Comparison of ENCODE assay signal across 23 cellular contexts in genomic region chr4:186193851-186194250, GRCh38. TPM values are rescaled to one million over a fixed set of nuclear protein-coding genes. Genes with fewer than 3 reads are reported as not detected.
DNase-seq lines count a peak whose midpoint lies in the region; ATAC-seq, FAIRE-seq and TF ChIP-seq lines count a peak whose summit lies in the region.
"Had no signal": no experiment of that assay in that cellular context is flagged by ENCODE, and none has a peak within 500 bp of the region (broad histone marks: within the 10 kb centered on the region; RNA-seq: fewer than 3 reads in every experiment).

No MANE protein-coding gene starts in this region.

- in situ Hi-C loops in K562 (cut with MboI) (no loop called here), GM13977 (cut with MboI; ENCODE audit: low pct_unique_long_range_greater_than_20kb, low sequenced_read_pairs, unreplicated experiment) (no loop called here)

- H3K27me3 Mint-ChIP-seq in CD4-positive, CD25-positive, alpha-beta regulatory T cell = no peaks in the 10 kb centered on the region
- H3K27me3 Mint-ChIP-seq in CD8-positive, alpha-beta memory T cell = no peaks in the 10 kb centered on the region
- H3K27me3 Mint-ChIP-seq: activated B cell treated with CpG ODN at 0.5 μM for 24 hours had no signal

- peak overlapping the region in 2 of 3 donors; percentile 92 to 97 for H3K27ac Mint-ChIP-seq in CD4-positive, CD25-positive, alpha-beta regulatory T cell
- peak overlapping the region in 5 of 8 donors; percentile 37 to 97 (median 81) for H3K27ac Mint-ChIP-seq in CD8-positive, alpha-beta memory T cell
- H3K27ac Mint-ChIP-seq: activated B cell treated with CpG ODN at 0.5 μM for 24 hours had no signal

- H3K36me3 ChIP-seq in CD4-positive, CD25-positive, alpha-beta regulatory T cell (ENCODE audit: control insufficient read depth, insufficient read depth, low read length) = peaks cover 20% of the 10 kb centered on the region
- no peaks in the 10 kb centered on the region for H3K36me3 ChIP-seq in CD8-positive, alpha-beta memory T cell (ENCODE audit: insufficient read depth, low read length)
- H3K36me3 ChIP-seq in K562 (ENCODE audit: control insufficient read depth, insufficient read depth, low read length) (no peaks in the 10 kb centered on the region), neural cell (ENCODE audit: insufficient read depth, low read length) (no peaks in the 10 kb centered on the region), prostate gland (no peaks in the 10 kb centered on the region)
- H3K36me3 ChIP-seq: pancreas had no signal

- peaks cover 5% of the 10 kb centered on the region for H3F3A ChIP-seq in neural cell (ENCODE audit: insufficient read depth, low read length, poor library complexity, severe bottlenecking)

- peaks cover 20% of the 10 kb centered on the region for H3K36me3 Mint-ChIP-seq in CD4-positive, CD25-positive, alpha-beta regulatory T cell
- H3K36me3 Mint-ChIP-seq in CD8-positive, alpha-beta memory T cell = peaks cover 0 to 48% (median 11%) of the 10 kb centered on the region in 3 donors

- H3K9me1 ChIP-seq in K562 (ENCODE audit: control insufficient read depth, insufficient read depth, low read length) = no peaks in the 10 kb centered on the region

- intact Hi-C loops in K562 (cut with micrococcal nuclease) (no loop called here), prostate gland (cut with DNase I) (no loop called here)

- DNase-seq in CD4-positive, CD25-positive, alpha-beta regulatory T cell = no peak
- no peak for DNase-seq in CD8-positive, alpha-beta memory T cell
- DNase-seq in K562 (ENCODE audit: extremely low read depth in 1 of 4, low spot score in 3 of 4) (no peak), prostate gland (ENCODE audit: low spot score) (no peak), GM13977 (ENCODE audit: low spot score) (no peak)
- no peak for DNase-seq in stimulated activated CD4-positive, alpha-beta T cell treated with anti-CD3 and anti-CD28 coated beads, Interleukin-4, amount 100 ng/mL, for 4 hours
- DNase-seq: activated B cell treated with CpG ODN at 0.5 μM for 24 hours; activated CD4-positive, alpha-beta T cell treated with anti-CD3 and anti-CD28 coated beads, Interleukin-2, amount 50 U/mL, for 4 hours; anterior cingulate cortex; DMS79; effector memory CD4-positive, alpha-beta T cell; foreskin melanocyte; kidney glomerular epithelial cell; NCI-H1048; NCI-H187 treated with DMSO at 0.1 percent for 48 hours; NCI-H748 treated with DMSO at 0.1 percent for 48 hours; pancreas; T1000; testis had no signal

- POLR2A ChIA-PET in CD8-positive, alpha-beta memory T cell (lab: Charles Lee) = no interaction called here
- POLR2A ChIA-PET in K562 (lab: Yijun Ruan, JAX) = interaction anchor here (0.6 kb wide), 1 partner anchor 372 kb away, joined by 3 read pairs; no protein-coding TSS in a partner anchor

- H3K4me3 ChIP-seq in CD4-positive, CD25-positive, alpha-beta regulatory T cell (ENCODE audit: low read depth, low read length) = peak overlapping the region; percentile 85
- H3K4me3 ChIP-seq in CD8-positive, alpha-beta memory T cell (ENCODE audit: low read length) = no peak overlapping the region
- H3K4me3 ChIP-seq in K562 (no peak overlapping the region), neural cell (ENCODE audit: low read length) (peak overlapping the region; percentile 5), prostate gland (no peak overlapping the region)
- H3K4me3 ChIP-seq: pancreas, testis had no signal

- H3K9me2 ChIP-seq in neural cell (ENCODE audit: insufficient read depth, low read length) = no peaks in the 10 kb centered on the region

- peaks cover 32% of the 10 kb centered on the region for H3K4me1 ChIP-seq in CD4-positive, CD25-positive, alpha-beta regulatory T cell (ENCODE audit: control insufficient read depth, insufficient read depth, low read length, poor library complexity, severe bottlenecking)
- H3K4me1 ChIP-seq in CD8-positive, alpha-beta memory T cell (ENCODE audit: insufficient read depth, low read length) = peaks cover 29% of the 10 kb centered on the region
- H3K4me1 ChIP-seq in K562 (replicated peaks in 1 of 2; ENCODE audit: control insufficient read depth in 2 of 2, insufficient read depth in 2 of 2, low read length in 2 of 2) (peaks cover 13 to 16% of the 10 kb centered on the region in 2 experiments), prostate gland (replicated peaks) (peaks cover 3% of the 10 kb centered on the region)

- FAIRE-seq in K562 (lab: Jason Lieb, UNC) = no peak
- FAIRE-seq: GM12892, HTR-8/SVneo had no signal

- H3K9me3 ChIP-seq in CD4-positive, CD25-positive, alpha-beta regulatory T cell (ENCODE audit: control insufficient read depth in 2 of 2, low read length in 2 of 2) = no peaks in the 10 kb centered on the region
- no peaks in the 10 kb centered on the region for H3K9me3 ChIP-seq in CD8-positive, alpha-beta memory T cell (ENCODE audit: low read length)
- no peaks in the 10 kb centered on the region for H3K9me3 ChIP-seq in K562 (replicated peaks; ENCODE audit: control insufficient read depth, insufficient read depth, low read depth, low read length)
- H3K9me3 ChIP-seq in neural cell (ENCODE audit: low read length) = no peaks in the 10 kb centered on the region
- no peaks in the 10 kb centered on the region for H3K9me3 ChIP-seq in prostate gland
- H3K9me3 ChIP-seq: pancreas, testis had no signal

- H3K4me2 ChIP-seq in K562 (ENCODE audit: insufficient read depth, low read length) (0 out of 2 replicates have a peak overlapping the region, but pooled peaks have one; percentile 9), neural cell (ENCODE audit: low read length) (no peak overlapping the region)

- no peak for TF ChIP-seq POLR2A in K562 (conservative IDR thresholded peaks at IDR 0.05)
- TF ChIP-seq POLR2A in prostate gland (IDR thresholded peaks at IDR 0.05) = no peak

- TF ChIP-seq EP300 in K562 (IDR thresholded peaks at IDR 0.05; ENCODE audit: low read length) (no peak), neural cell (conservative IDR thresholded peaks at IDR 0.05; ENCODE audit: poor library complexity, severe bottlenecking) (no peak)

- H2AFZ ChIP-seq in K562 (ENCODE audit: low read depth, low read length) = no peak overlapping the region
- H2AFZ ChIP-seq in neural cell (ENCODE audit: low read depth, low read length) = no peak overlapping the region

- WGBS in K562 (ENCODE audit: insufficient coverage, low coverage, missing lambda C conversion rate) = 94% methylated on average over 5 of the region's 5 CpGs
- WGBS in prostate gland = 100% methylated on average over 5 of the region's 5 CpGs

- peaks cover 29 to 62% (median 40%) of the 10 kb centered on the region in 4 donors for H3K4me1 Mint-ChIP-seq in CD4-positive, CD25-positive, alpha-beta regulatory T cell
- H3K4me1 Mint-ChIP-seq in CD8-positive, alpha-beta memory T cell = peaks cover 50 to 66% (median 52%) of the 10 kb centered on the region in 3 donors

- CTCF ChIA-PET in CD8-positive, alpha-beta memory T cell (lab: Charles Lee) = no interaction called here
- CTCF ChIA-PET in K562 (lab: Yijun Ruan, JAX; ENCODE audit: low intra/inter-chr PET ratio) = no interaction called here

- TF ChIP-seq RAD21 in K562 (CRISPR knock-in tag; conservative IDR thresholded peaks at IDR 0.05 in 1 of 2, IDR thresholded peaks at IDR 0.05 in 1 of 2) = no peak
- TF ChIP-seq RAD21 in neural cell (conservative IDR thresholded peaks at IDR 0.05) = no peak

- H3K4me3 Mint-ChIP-seq in CD4-positive, CD25-positive, alpha-beta regulatory T cell = peak overlapping the region in 2 of 4 donors; percentile 17 to 62
- H3K4me3 Mint-ChIP-seq in CD8-positive, alpha-beta memory T cell = peak overlapping the region in 2 of 7 donors; percentile 16 to 96
- H3K4me3 Mint-ChIP-seq: activated B cell treated with CpG ODN at 0.5 μM for 24 hours had no signal

- no TSS peak for BruUV-seq in K562 (replicated peaks; lab: Mats Ljungman, UMichigan)

- no peaks in the 10 kb centered on the region for H3K9me3 Mint-ChIP-seq in CD4-positive, CD25-positive, alpha-beta regulatory T cell
- no peaks in the 10 kb centered on the region for H3K9me3 Mint-ChIP-seq in CD8-positive, alpha-beta memory T cell
- H3K9me3 Mint-ChIP-seq: activated B cell treated with CpG ODN at 0.5 μM for 24 hours had no signal

- no peak for ATAC-seq in CD4-positive, CD25-positive, alpha-beta regulatory T cell (ENCODE audit: low read depth in 2 of 2)
- no peak for ATAC-seq in K562
- ATAC-seq: pancreas, SK-N-SH treated with all-trans-retinoic acid at 6 μM for 48 hours had no signal

- H4K20me1 ChIP-seq in K562 (replicated peaks; ENCODE audit: control insufficient read depth, insufficient read depth, low read length) (no peaks in the 10 kb centered on the region), neural cell (ENCODE audit: insufficient read depth) (no peaks in the 10 kb centered on the region)

- H3K9ac ChIP-seq in K562 (ENCODE audit: insufficient read depth in 1 of 2, low read depth in 2 of 2, low read length in 2 of 2) = no peak overlapping the region
- H3K9ac ChIP-seq in neural cell (ENCODE audit: low read length) = no peak overlapping the region

- peak overlapping the region; percentile 91 for H3K27ac ChIP-seq in CD4-positive, CD25-positive, alpha-beta regulatory T cell (ENCODE audit: insufficient read depth, low read length, poor library complexity, severe bottlenecking)
- H3K27ac ChIP-seq in CD8-positive, alpha-beta memory T cell (ENCODE audit: low read depth, low read length) = no peak overlapping the region
- H3K27ac ChIP-seq in K562 (ENCODE audit: extremely low read depth, low read depth, low read length) = no peak overlapping the region
- no peak overlapping the region for H3K27ac ChIP-seq in neural cell (ENCODE audit: low read length)
- no peak overlapping the region for H3K27ac ChIP-seq in prostate gland

- H3K79me2 ChIP-seq in K562 (ENCODE audit: control insufficient read depth, insufficient read depth, low read length) (peaks cover 23% of the 10 kb centered on the region), neural cell (replicated peaks; ENCODE audit: insufficient read depth, low read length) (no peaks in the 10 kb centered on the region)

- TF ChIP-seq CTCF in K562 (IDR thresholded peaks at IDR 0.05 in 2 of 3, conservative IDR thresholded peaks at IDR 0.05 in 1 of 3; ENCODE audit: insufficient read depth in 2 of 3, low read depth in 1 of 3, low read length in 3 of 3) (no peak), neural cell (IDR thresholded peaks at IDR 0.05; ENCODE audit: poor library complexity, severe bottlenecking) (no peak), prostate gland (IDR thresholded peaks at IDR 0.05) (no peak), GM13977 (IDR thresholded peaks at IDR 0.05; ENCODE audit: extremely low read depth, insufficient read depth, missing control alignments) (no peak)

- H3K27me3 ChIP-seq in CD4-positive, CD25-positive, alpha-beta regulatory T cell (ENCODE audit: control insufficient read depth, insufficient read depth, low read length) = no peaks in the 10 kb centered on the region
- no peaks in the 10 kb centered on the region for H3K27me3 ChIP-seq in CD8-positive, alpha-beta memory T cell (ENCODE audit: insufficient read depth, low read length, poor library complexity, severe bottlenecking)
- H3K27me3 ChIP-seq in K562 (ENCODE audit: control insufficient read depth in 2 of 2, insufficient read depth in 2 of 2, low read length in 2 of 2) (no peaks in the 10 kb centered on the region), neural cell (ENCODE audit: insufficient read depth, low read depth, low read length) (no peaks in the 10 kb centered on the region), prostate gland (replicated peaks; ENCODE audit: insufficient read depth) (no peaks in the 10 kb centered on the region)
- H3K27me3 ChIP-seq: pancreas, testis had no signal

RNA-seq across cellular contexts. Expression of gene CYP4V2, which starts 2.5 kb away (rescaled TPM):
- 29.1 TPM for total RNA-seq in CD4-positive, CD25-positive, alpha-beta regulatory T cell
- polyA plus RNA-seq in CD4-positive, CD25-positive, alpha-beta regulatory T cell = 10 to 100 TPM; 26.1 to 30.9 (median 27.8) TPM
- total RNA-seq in CD8-positive, alpha-beta memory T cell = 10 to 100 TPM; 10.9 to 11.8 TPM
- 30.1 TPM for polyA plus RNA-seq in CD8-positive, alpha-beta memory T cell
- total RNA-seq in K562 (2011; cell fraction: chromatin; rRNA removed; ENCODE audit: low replicate concordance) = 2.2 and 4.2 TPM in 2 replicates
- 2.5 and 3.0 TPM in 2 replicates for total RNA-seq in K562 (2011; cell fraction: nucleolus; rRNA removed)
- 3.0 and 5.1 TPM in 2 replicates for total RNA-seq in K562 (2011; cell fraction: nucleoplasm; rRNA removed)
- total RNA-seq in K562 (2014; rRNA removed) (3.3 and 4.5 TPM in 2 replicates), K562 (2014; rRNA removed; fragmentation: Illumina TruSeq; extraction: Trizol) (4.8 and 5.4 TPM in 2 replicates), K562 (2015; rRNA removed; fragmentation: Illumina TruSeq; extraction: Trizol) (7.2 and 8.3 TPM in 2 replicates), K562 (2021) (3.6 and 4.5 TPM in 2 replicates), prostate gland (10 to 100 TPM; 23.5 to 40.2 TPM)
- polyA plus RNA-seq in K562 (2011; rRNA removed) (0.64 and 2.6 TPM in 2 replicates), K562 (2014; fragmentation: Illumina TruSeq; extraction: Trizol) (3.3 and 3.9 TPM in 2 replicates), K562 (2014; fragmentation: Nextera tagmentation; extraction: Ambion mirVana) (1 to 10 TPM; 1.1 TPM), K562 (2014; rRNA removed) (5.2 and 5.3 TPM in 2 replicates), neural cell (5.6 and 5.8 TPM in 2 replicates)
- 1.0 and 1.8 TPM in 2 replicates for polyA plus RNA-seq in K562 (2011; cell fraction: cytosol; rRNA removed)
- polyA plus RNA-seq in K562 (2011; cell fraction: nucleus; rRNA removed) = 1.1 and 2.9 TPM in 2 replicates
- polyA plus RNA-seq in K562 (2012) = 4.3 and 12.5 TPM in 2 replicates
- 1.7 and 2.2 TPM in 2 replicates for polyA minus RNA-seq in K562 (2011; rRNA and poly(A)+ RNA removed)
- 1.4 TPM in 1 of 2 replicates, not detected in the other for polyA minus RNA-seq in K562 (2011; cell fraction: cytosol; rRNA and poly(A)+ RNA removed)
- polyA minus RNA-seq in K562 (2011; cell fraction: nucleus; rRNA and poly(A)+ RNA removed) = 2.1 and 3.5 TPM in 2 replicates
- polyA minus RNA-seq in neural cell = 3.4 and 3.7 TPM in 2 replicates

RNA-seq across cellular contexts. Expression of gene KLKB1, which starts 33.5 kb away (rescaled TPM):
- total RNA-seq in CD4-positive, CD25-positive, alpha-beta regulatory T cell = 1.2 TPM
- under 1 TPM in 1 of 4 donors, not detected in 3; 0.14 TPM for polyA plus RNA-seq in CD4-positive, CD25-positive, alpha-beta regulatory T cell
- total RNA-seq in CD8-positive, alpha-beta memory T cell = under 1 TPM; 0.20 to 0.22 TPM
- not detected for polyA plus RNA-seq in CD8-positive, alpha-beta memory T cell
- not detected in 2 replicates for total RNA-seq in K562 (2011; cell fraction: chromatin; rRNA removed; ENCODE audit: low replicate concordance)
- total RNA-seq in K562 (2011; cell fraction: nucleolus; rRNA removed) = not detected in 2 replicates
- total RNA-seq in K562 (2011; cell fraction: nucleoplasm; rRNA removed) = not detected in 2 replicates
- total RNA-seq in K562 (2014; rRNA removed) (0.27 TPM in 1 of 2 replicates, not detected in the other), K562 (2014; rRNA removed; fragmentation: Illumina TruSeq; extraction: Trizol) (not detected in 2 replicates), K562 (2015; rRNA removed; fragmentation: Illumina TruSeq; extraction: Trizol) (not detected in 2 replicates), K562 (2021) (not detected in 2 replicates), prostate gland (1 to 10 TPM in 1 of 2 donors, not detected in 1; 1.5 TPM)
- polyA plus RNA-seq in K562 (2011; rRNA removed) (not detected in 2 replicates), K562 (2014; fragmentation: Illumina TruSeq; extraction: Trizol) (not detected in 2 replicates), K562 (2014; fragmentation: Nextera tagmentation; extraction: Ambion mirVana) (not detected), K562 (2014; rRNA removed) (not detected in 2 replicates), neural cell (not detected in 2 replicates)
- not detected in 2 replicates for polyA plus RNA-seq in K562 (2011; cell fraction: cytosol; rRNA removed)
- polyA plus RNA-seq in K562 (2011; cell fraction: nucleus; rRNA removed) = not detected in 2 replicates
- polyA plus RNA-seq in K562 (2012) = not detected in 2 replicates
- polyA minus RNA-seq in K562 (2011; rRNA and poly(A)+ RNA removed) = not detected in 2 replicates
- polyA minus RNA-seq in K562 (2011; cell fraction: cytosol; rRNA and poly(A)+ RNA removed) = not detected in 2 replicates
- not detected in 2 replicates for polyA minus RNA-seq in K562 (2011; cell fraction: nucleus; rRNA and poly(A)+ RNA removed)
- polyA minus RNA-seq in neural cell = not detected in 2 replicates

Comparison
In these comparisons a context has a peak if more than half of its experiments do, and no peak if none do; other contexts are left out.
1. H3K4me3 ChIP-seq: peak in CD4-positive, CD25-positive, alpha-beta regulatory T cell (single experiment) and neural cell (single experiment); none in CD8-positive, alpha-beta memory T cell (single experiment), K562 (single experiment) and prostate gland (0 of 2).